17 cellular contexts compared by ENCODE assay signal in the genomic region with DNA sequence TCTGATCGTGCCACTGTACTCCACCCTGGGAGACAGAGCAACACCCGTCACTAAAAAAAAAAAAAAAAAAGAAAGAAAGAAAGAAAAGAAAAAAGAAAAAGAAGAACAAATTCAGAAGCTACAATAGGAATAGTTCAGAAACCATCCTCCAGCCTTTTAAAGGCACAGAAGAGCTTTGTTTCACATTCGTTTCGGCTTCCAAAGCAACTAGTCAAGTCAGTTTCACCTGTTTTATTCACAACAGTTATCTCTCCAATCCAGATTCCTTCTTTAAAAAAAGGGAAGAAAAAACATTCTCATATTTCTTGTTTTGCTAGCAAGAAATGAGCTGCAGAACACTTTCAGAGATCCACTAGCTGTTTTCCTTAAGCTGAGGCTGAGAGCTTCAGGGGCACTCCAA.
A peak's percentile ranks its signal among the peaks of the same experiment; 100 is the strongest.
DNase-seq lines count a peak whose midpoint lies in the region; ATAC-seq and TF ChIP-seq lines count a peak whose summit lies in the region.
"Had no signal": no experiment of that assay in that cellular context is flagged by ENCODE, and none has a peak within 500 bp of the region (broad histone marks: within the 10 kb centered on the region; RNA-seq: fewer than 3 reads in every experiment).

No MANE protein-coding gene starts in this region.

- peak overlapping the region; percentile 89 for H2AFZ ChIP-seq in IMR-90 (replicated peaks; ENCODE audit: low read length, poor library complexity)

- peak overlapping the region; percentile 97; the same call in 2 of the 3 replicates for H2BK15ac ChIP-seq in IMR-90 (ENCODE audit: low read depth, low read length)

- H3K27me3 Mint-ChIP-seq in Caco-2 (ENCODE audit: insufficient read depth, unreplicated experiment) = peaks cover under 1% of the 10 kb centered on the region

- H4K5ac ChIP-seq in IMR-90 (ENCODE audit: low read depth, low read length) = peak overlapping the region; percentile 80

- intact Hi-C loops in IMR-90 (cut with micrococcal nuclease) = no loop called here
- intact Hi-C loops in sigmoid colon (cut with DNase I) = no loop called here
- intact Hi-C loops in Caco-2 (cut with micrococcal nuclease; ENCODE audit: unreplicated experiment) = no loop called here

- H3K27ac Mint-ChIP-seq in Caco-2 (ENCODE audit: unreplicated experiment) = no peak overlapping the region
- H3K27ac Mint-ChIP-seq: activated CD8-positive, alpha-beta T cell treated with anti-CD3 and anti-CD28 coated beads, Interleukin-2, amount 10 ng/mL, durations not matched to agents 7 days and 5 days; activated T-cell treated with anti-CD3 and anti-CD28 coated beads, Interleukin-2, amount 50 U/mL, for 72 hours had no signal

- H3K27ac ChIP-seq in IMR-90 (ENCODE audit: insufficient read depth, low read length) (peak overlapping the region; percentile 84), sigmoid colon (peak overlapping the region in 3 of 4 donors; percentile 36 to 67 (median 64))
- H3K27ac ChIP-seq: neutrophil, SK-N-MC had no signal

- peak overlapping the region; percentile 86 to 92 for H4K8ac ChIP-seq in IMR-90 (ENCODE audit: low read depth in 2 of 2, low read length in 2 of 2)

- H3K4me3 ChIP-seq in IMR-90 (ENCODE audit: insufficient read depth, low read depth, low read length) = no peak overlapping the region
- H3K4me3 ChIP-seq in WI38 (ENCODE audit: low read depth, low read length) = peak overlapping the region; percentile 30
- no peak overlapping the region for H3K4me3 ChIP-seq in sigmoid colon
- H3K4me3 ChIP-seq in Caco-2 (ENCODE audit: low read depth, low read length) = no peak overlapping the region
- H3K4me3 ChIP-seq: adrenal gland, SK-N-MC, tibial nerve had no signal

- H3K79me1 ChIP-seq in IMR-90 (ENCODE audit: low read depth in 1 of 2, low read length in 2 of 2) = no peaks in the 10 kb centered on the region

- peak overlapping the region; percentile 93; the same call in 1 of the 2 replicates for H3K23ac ChIP-seq in IMR-90 (ENCODE audit: low read depth, low read length)

- H2BK5ac ChIP-seq in IMR-90 (ENCODE audit: low read depth, low read length, poor library complexity, severe bottlenecking) = peak overlapping the region; percentile 98

- H3K4me1 ChIP-seq in IMR-90 (ENCODE audit: control insufficient read depth, insufficient read depth, low read length) (peaks cover 11% of the 10 kb centered on the region), sigmoid colon (peaks cover 0 to 34% (median 22%) of the 10 kb centered on the region in 4 donors), Caco-2 (no peaks in the 10 kb centered on the region)

- no peak overlapping the region for H2AK9ac ChIP-seq in IMR-90 (replicated peaks; ENCODE audit: low read depth, low read length, poor library complexity)

- CTCF ChIA-PET in IMR-90 (lab: Yijun Ruan, JAX) (interaction anchor here (0.6 to 1.3 kb wide), 2 partner anchors 40 to 190 kb away, joined by 4 read pairs; no protein-coding TSS in a partner anchor), Caco-2 (lab: Charles Lee) (no interaction called here)

- no peaks in the 10 kb centered on the region for H3K9me3 Mint-ChIP-seq in Caco-2 (ENCODE audit: unreplicated experiment)

- H3K9ac ChIP-seq in IMR-90 (ENCODE audit: low read depth, low read length) = peak overlapping the region; percentile 46

- ATAC-seq in IMR-90 (ENCODE audit: low read depth) = no peak; the same call in 1 of the 2 replicates
- ATAC-seq: activated CD8-positive, alpha-beta T cell treated with anti-CD3 and anti-CD28 coated beads, Interleukin-2, amount 10 ng/mL, durations not matched to agents 7 days and 5 days; activated T-cell treated with anti-CD3 and anti-CD28 coated beads, Interleukin-2, amount 50 U/mL, for 72 hours had no signal

- no peak overlapping the region for H3K4me3 Mint-ChIP-seq in Caco-2 (ENCODE audit: unreplicated experiment)
- H3K4me3 Mint-ChIP-seq: activated CD8-positive, alpha-beta T cell treated with anti-CD3 and anti-CD28 coated beads, Interleukin-2, amount 10 ng/mL, durations not matched to agents 7 days and 5 days; activated T-cell treated with anti-CD3 and anti-CD28 coated beads, Interleukin-2, amount 50 U/mL, for 72 hours had no signal

- TF ChIP-seq EP300 in sigmoid colon (IDR thresholded peaks at IDR 0.05) = no peak

- peak overlapping the region; percentile 94 for H3K56ac ChIP-seq in IMR-90 (ENCODE audit: extremely low read depth, insufficient read depth, low read length)

- TF ChIP-seq CTCF in IMR-90 (conservative IDR thresholded peaks at IDR 0.05; ENCODE audit: low read depth, low read length) = no peak
- no peak for TF ChIP-seq CTCF in WI38 (IDR thresholded peaks at IDR 0.05; ENCODE audit: low read depth, low read length)
- TF ChIP-seq CTCF in sigmoid colon (IDR thresholded peaks at IDR 0.05) = no peak
- no peak for TF ChIP-seq CTCF in Caco-2 (IDR thresholded peaks at IDR 0.05; ENCODE audit: insufficient read depth in 1 of 2, low read depth in 1 of 2, low read length in 1 of 2, severe bottlenecking in 1 of 2, unreplicated experiment in 1 of 2)

- peak overlapping the region; percentile 99 for H4K91ac ChIP-seq in IMR-90 (ENCODE audit: insufficient read depth, low read depth, low read length)

- H3K36me3 ChIP-seq in IMR-90 (ENCODE audit: control insufficient read depth, insufficient read depth, low read length) = no peaks in the 10 kb centered on the region
- no peaks in the 10 kb centered on the region for H3K36me3 ChIP-seq in sigmoid colon
- no peaks in the 10 kb centered on the region for H3K36me3 ChIP-seq in Caco-2 (ENCODE audit: control insufficient read depth, insufficient read depth, low read length)
- H3K36me3 ChIP-seq: adrenal gland, MG63, neutrophil, tibial nerve had no signal

- in situ Hi-C loops in IMR-90 (cut with MboI; ENCODE audit: low sequenced_read_pairs) = loop anchor here (25.0 kb wide), 2 partner anchors 830 to 1180 kb away; no protein-coding TSS in a partner anchor

- dilution Hi-C loops in IMR-90 (cut with HindIII; ENCODE audit: low sequenced_read_pairs, unreplicated experiment) = no loop called here

- DNase-seq in IMR-90 (no peak), fibroblast of peridontal ligament (ENCODE audit: extremely low read depth) (peak; percentile 18), sigmoid colon (no peak), Caco-2 (no peak), DMS79 treated with DMSO at 0.1 percent for 48 hours (lab: John Stamatoyannopoulos, UW) (no peak), DMS53 treated with DMSO at 0.1 percent for 48 hours (lab: John Stamatoyannopoulos, UW; ENCODE audit: unreplicated experiment) (no peak)
- DNase-seq: activated CD8-positive, alpha-beta T cell treated with anti-CD3 and anti-CD28 coated beads, Interleukin-2, amount 10 ng/mL, durations not matched to agents 7 days and 5 days; activated T-cell treated with anti-CD3 and anti-CD28 coated beads, Interleukin-2, amount 50 U/mL, for 72 hours; NCI-H187; stimulated activated CD4-positive, alpha-beta T cell treated with anti-CD3 and anti-CD28 coated beads, Interleukin-4, amount 100 ng/mL, for 1 hour; stimulated activated CD8-positive, alpha-beta memory T cell treated with anti-CD3 and anti-CD28 coated beads, Interleukin-4, amount 100 ng/mL, for 48 hours had no signal

- BruUV-seq in IMR-90 (replicated peaks; lab: Mats Ljungman, UMichigan) = no TSS peak
- no TSS peak for BruUV-seq in Caco-2 (replicated peaks; lab: Mats Ljungman, UMichigan)

- H2BK20ac ChIP-seq in IMR-90 (ENCODE audit: low read depth, low read length) = peak overlapping the region; percentile 98

- H3K18ac ChIP-seq in IMR-90 (ENCODE audit: low read depth, low read length) = peak overlapping the region; percentile 89

- H3K9me1 ChIP-seq in IMR-90 (ENCODE audit: insufficient read depth, low read length) = no peaks in the 10 kb centered on the region; the same call in none of the 2 replicates

- H3K36me3 Mint-ChIP-seq in Caco-2 (ENCODE audit: insufficient read depth, unreplicated experiment) = no peaks in the 10 kb centered on the region

- no peak for TF ChIP-seq POLR2A in IMR-90 (IDR thresholded peaks at IDR 0.05; ENCODE audit: low read depth, low read length)
- TF ChIP-seq POLR2A in sigmoid colon (IDR thresholded peaks at IDR 0.05) = no peak

- H4K20me1 ChIP-seq in IMR-90 (ENCODE audit: insufficient read depth, low read length) = no peaks in the 10 kb centered on the region

- peak overlapping the region; percentile 95 for H2AK5ac ChIP-seq in IMR-90 (ENCODE audit: low read depth, low read length)

- H3K9me3 ChIP-seq in IMR-90 (ENCODE audit: control insufficient read depth, insufficient read depth, low read length) = peaks cover 4% of the 10 kb centered on the region
- H3K9me3 ChIP-seq in sigmoid colon = no peaks in the 10 kb centered on the region
- no peaks in the 10 kb centered on the region for H3K9me3 ChIP-seq in Caco-2
- H3K9me3 ChIP-seq: adrenal gland, MG63, neutrophil, tibial nerve had no signal

- no peak for TF ChIP-seq RAD21 in IMR-90 (IDR thresholded peaks at IDR 0.05; ENCODE audit: low read length)

- POLR2A ChIA-PET in IMR-90 (lab: Charles Lee; ENCODE audit: unreplicated experiment) = interaction anchor here (0.6 kb wide), 3 partner anchors 12 to 92 kb away, joined by 3 to 6 read pairs (median 3); no protein-coding TSS in a partner anchor
- POLR2A ChIA-PET in Caco-2 (lab: Charles Lee) = interaction anchor here (0.6 kb wide), 1 partner anchor 116 kb away, joined by 4 read pairs; no protein-coding TSS in a partner anchor

- H3K14ac ChIP-seq in IMR-90 (replicated peaks; ENCODE audit: low read depth, low read length) = peak overlapping the region; percentile 86

- peaks cover 15% of the 10 kb centered on the region for H3K4me1 Mint-ChIP-seq in Caco-2 (ENCODE audit: low read depth, unreplicated experiment)

- peak overlapping the region; percentile 58; the same call in 1 of the 2 replicates for H3K4me2 ChIP-seq in IMR-90 (ENCODE audit: low read depth, low read length)

- peak overlapping the region; percentile 98 for H3K4ac ChIP-seq in IMR-90 (ENCODE audit: low read depth, low read length)

- H2BK120ac ChIP-seq in IMR-90 (ENCODE audit: low read depth, low read length) = peak overlapping the region; percentile 99

- no CpG with 5 or more reads among the region's 4 CpGs for WGBS in IMR-90 (ENCODE audit: extremely low coverage in 2 of 2, insufficient read length in 1 of 2), 2 experiments
- 80% methylated on average over 4 of the region's 4 CpGs for WGBS in sigmoid colon, 2 donors

- H3K27me3 ChIP-seq in IMR-90 (ENCODE audit: control insufficient read depth, insufficient read depth, low read length) (no peaks in the 10 kb centered on the region), sigmoid colon (no peaks in the 10 kb centered on the region), Caco-2 (replicated peaks; ENCODE audit: control insufficient read depth, insufficient read depth, low read length) (no peaks in the 10 kb centered on the region; the same call in 1 of the 2 replicates)
- H3K27me3 ChIP-seq: adrenal gland, MG63, neutrophil, tibial nerve had no signal

TF ChIP-seq in IMR-90, 13 proteins besides CTCF, POLR2A, EP300 and RAD21:
- TF ChIP-seq CEBPB (IDR thresholded peaks at IDR 0.05; ENCODE audit: low read depth, low read length) (no peak), MXI1 (IDR thresholded peaks at IDR 0.05; ENCODE audit: borderline replicate concordance, low read depth, low read length) (no peak), CHD1 (IDR thresholded peaks at IDR 0.05; ENCODE audit: low read depth, low read length) (no peak), SMC3 (IDR thresholded peaks at IDR 0.05; ENCODE audit: low read depth, low read length) (no peak), BHLHE40 (IDR thresholded peaks at IDR 0.05; ENCODE audit: low read depth, low read length) (no peak), FOS (IDR thresholded peaks at IDR 0.05; ENCODE audit: low read depth, low read length) (no peak)
